16 cellular contexts compared by ENCODE assay signal in genomic region chr6:33592280-33592594, GRCh38. TPM values are rescaled to one million over a fixed set of nuclear protein-coding genes. Genes with fewer than 3 reads are reported as not detected.
DNase-seq lines count a peak whose midpoint lies in the region; ATAC-seq, FAIRE-seq and TF ChIP-seq lines count a peak whose summit lies in the region.
"Had no signal": no experiment of that assay in that cellular context is flagged by ENCODE, and none has a peak within 500 bp of the region (broad histone marks: within the 10 kb centered on the region; RNA-seq: fewer than 3 reads in every experiment).

No MANE protein-coding gene starts in this region.

- no peak overlapping the region for H3K9ac ChIP-seq in IMR-90 (ENCODE audit: low read depth, low read length)
- no peak overlapping the region for H3K9ac ChIP-seq in astrocyte (ENCODE audit: low read length)

- H2BK15ac ChIP-seq in IMR-90 (ENCODE audit: low read depth, low read length): no peak overlapping the region

- H3K56ac ChIP-seq in IMR-90 (ENCODE audit: extremely low read depth, insufficient read depth, low read length): no peak overlapping the region

- BruUV-seq in IMR-90 (replicated peaks; lab: Mats Ljungman, UMichigan): no TSS peak

- FAIRE-seq in astrocyte (lab: Jason Lieb, UNC): no peak
- FAIRE-seq: endothelial cell of umbilical vein had no signal

- ATAC-seq in IMR-90 (ENCODE audit: low read depth) (no peak), GM18505 (IDR thresholded peaks at IDR 0.05; ENCODE audit: unreplicated experiment) (no peak)
- no peak for ATAC-seq in stimulated activated effector memory CD8-positive, alpha-beta T cell treated with anti-CD3 and anti-CD28 coated beads, Interleukin-12 subunit alpha, Interleukin-12 subunit beta, amount 100 ng/mL, for 72 hours
- ATAC-seq: gastroesophageal sphincter, HCT116, PC-3 had no signal

- H4K20me1 ChIP-seq in IMR-90 (ENCODE audit: insufficient read depth, low read length) (no peaks in the 10 kb centered on the region), astrocyte (ENCODE audit: insufficient read depth, low read length) (no peaks in the 10 kb centered on the region)

- H3K36me3 Mint-ChIP-seq in activated naive CD4-positive, alpha-beta T cell treated with anti-CD3 and anti-CD28 coated beads, Interleukin-2, amount 10 ng/mL, durations not matched to agents 7 days and 5 days: no peaks in the 10 kb centered on the region
- H3K36me3 Mint-ChIP-seq in astrocyte (ENCODE audit: low read depth, unreplicated experiment): peaks cover 3% of the 10 kb centered on the region
- H3K36me3 Mint-ChIP-seq in stimulated activated effector memory CD8-positive, alpha-beta T cell treated with anti-CD3 and anti-CD28 coated beads, Interleukin-12 subunit alpha, Interleukin-12 subunit beta, amount 100 ng/mL, for 72 hours: no peaks in the 10 kb centered on the region

- TF ChIP-seq RAD21 in IMR-90 (IDR thresholded peaks at IDR 0.05; ENCODE audit: low read length): no peak

- H2AK5ac ChIP-seq in IMR-90 (ENCODE audit: low read depth, low read length): no peak overlapping the region

- no peaks in the 10 kb centered on the region for H3K9me3 ChIP-seq in IMR-90 (ENCODE audit: control insufficient read depth, insufficient read depth, low read length)
- H3K9me3 ChIP-seq in astrocyte (ENCODE audit: insufficient read depth, low read depth, low read length): no peaks in the 10 kb centered on the region
- H3K9me3 ChIP-seq: gastroesophageal sphincter, stomach had no signal

- H4K91ac ChIP-seq in IMR-90 (ENCODE audit: insufficient read depth, low read depth, low read length): no peak overlapping the region

- no peaks in the 10 kb centered on the region for H3K27me3 ChIP-seq in IMR-90 (ENCODE audit: control insufficient read depth, insufficient read depth, low read length)
- no peaks in the 10 kb centered on the region for H3K27me3 ChIP-seq in astrocyte (ENCODE audit: insufficient read depth, low read length)

- no peak overlapping the region for H4K5ac ChIP-seq in IMR-90 (ENCODE audit: low read depth, low read length)

- peaks cover 15% of the 10 kb centered on the region for H3K4me1 ChIP-seq in IMR-90 (ENCODE audit: control insufficient read depth, insufficient read depth, low read length)
- peaks cover 23% of the 10 kb centered on the region for H3K4me1 ChIP-seq in astrocyte (ENCODE audit: insufficient read depth, low read length)

- H3K4me3 Mint-ChIP-seq in activated naive CD4-positive, alpha-beta T cell treated with anti-CD3 and anti-CD28 coated beads, Interleukin-2, amount 10 ng/mL, durations not matched to agents 7 days and 5 days: peak overlapping the region; percentile 47
- H3K4me3 Mint-ChIP-seq in astrocyte (ENCODE audit: unreplicated experiment): no peak overlapping the region
- peak overlapping the region; percentile 75 for H3K4me3 Mint-ChIP-seq in stimulated activated effector memory CD8-positive, alpha-beta T cell treated with anti-CD3 and anti-CD28 coated beads, Interleukin-12 subunit alpha, Interleukin-12 subunit beta, amount 100 ng/mL, for 72 hours

- H3K79me1 ChIP-seq in IMR-90 (ENCODE audit: low read depth in 1 of 2, low read length in 2 of 2): no peaks in the 10 kb centered on the region

- no peak overlapping the region for H2BK120ac ChIP-seq in IMR-90 (ENCODE audit: low read depth, low read length)

- 92% methylated on average over 5 of the region's 7 CpGs; no CpG with 5 or more reads in 1 of the 2 experiments for WGBS in IMR-90 (ENCODE audit: extremely low coverage in 2 of 2, insufficient read length in 1 of 2), 2 experiments

- TF ChIP-seq CTCF in IMR-90 (conservative IDR thresholded peaks at IDR 0.05; ENCODE audit: low read depth, low read length) (no peak), astrocyte (IDR thresholded peaks at IDR 0.05; ENCODE audit: insufficient read depth, low read depth, low read length) (no peak)

- H2BK5ac ChIP-seq in IMR-90 (ENCODE audit: low read depth, low read length, poor library complexity, severe bottlenecking): peak overlapping the region; percentile 27

- in situ Hi-C loops in IMR-90 (cut with MboI; ENCODE audit: low sequenced_read_pairs): no loop called here

- no peak overlapping the region for H4K8ac ChIP-seq in IMR-90 (ENCODE audit: low read depth in 2 of 2, low read length in 2 of 2)

- H3K36me3 ChIP-seq in IMR-90 (ENCODE audit: control insufficient read depth, insufficient read depth, low read length): no peaks in the 10 kb centered on the region
- H3K36me3 ChIP-seq in astrocyte (ENCODE audit: insufficient read depth, low read length): no peaks in the 10 kb centered on the region
- H3K36me3 ChIP-seq: gastroesophageal sphincter, stomach had no signal

- POLR2A ChIA-PET in IMR-90 (lab: Charles Lee; ENCODE audit: unreplicated experiment): interaction anchor here (0.6 kb wide), 1 partner anchor 138 kb away, joined by 5 read pairs; the partner anchor contains the start of gene ZBTB9

- peak overlapping the region; percentile 63 for H2AFZ ChIP-seq in IMR-90 (replicated peaks; ENCODE audit: low read length, poor library complexity)
- no peak overlapping the region for H2AFZ ChIP-seq in astrocyte (ENCODE audit: low read depth, low read length)

- H3K14ac ChIP-seq in IMR-90 (replicated peaks; ENCODE audit: low read depth, low read length): no peak overlapping the region

- no peak overlapping the region for H3K27ac Mint-ChIP-seq in activated naive CD4-positive, alpha-beta T cell treated with anti-CD3 and anti-CD28 coated beads, Interleukin-2, amount 10 ng/mL, durations not matched to agents 7 days and 5 days
- peak overlapping the region; percentile 4 for H3K27ac Mint-ChIP-seq in astrocyte (ENCODE audit: unreplicated experiment)
- peak overlapping the region; percentile 20 for H3K27ac Mint-ChIP-seq in stimulated activated effector memory CD8-positive, alpha-beta T cell treated with anti-CD3 and anti-CD28 coated beads, Interleukin-12 subunit alpha, Interleukin-12 subunit beta, amount 100 ng/mL, for 72 hours

- intact Hi-C loops in IMR-90 (cut with micrococcal nuclease): no loop called here

- H3K27me3 Mint-ChIP-seq in activated naive CD4-positive, alpha-beta T cell treated with anti-CD3 and anti-CD28 coated beads, Interleukin-2, amount 10 ng/mL, durations not matched to agents 7 days and 5 days: peaks cover 17% of the 10 kb centered on the region
- peaks cover 6% of the 10 kb centered on the region for H3K27me3 Mint-ChIP-seq in astrocyte (ENCODE audit: low read depth, unreplicated experiment)

- peaks cover 14% of the 10 kb centered on the region for H3K9me1 ChIP-seq in IMR-90 (ENCODE audit: insufficient read depth, low read length)

- H3K4ac ChIP-seq in IMR-90 (ENCODE audit: low read depth, low read length): no peak overlapping the region

- H3K79me2 ChIP-seq in astrocyte (ENCODE audit: insufficient read depth, low read length): no peaks in the 10 kb centered on the region

- CTCF ChIA-PET in activated naive CD4-positive, alpha-beta T cell treated with anti-CD3 and anti-CD28 coated beads, Interleukin-2, amount 10 ng/mL, durations not matched to agents 7 days and 5 days (lab: Charles Lee): interaction anchor here (0.9 to 3.0 kb wide), 4 partner anchors 15 to 119 kb away, joined by 3 to 13 read pairs (median 4); no protein-coding TSS in a partner anchor
- CTCF ChIA-PET in IMR-90 (lab: Yijun Ruan, JAX): no interaction called here

- no peak overlapping the region for H3K23ac ChIP-seq in IMR-90 (ENCODE audit: low read depth, low read length)

- TF ChIP-seq POLR2A in IMR-90 (IDR thresholded peaks at IDR 0.05; ENCODE audit: low read depth, low read length) (no peak), GM18505 (IDR thresholded peaks at IDR 0.05; ENCODE audit: borderline replicate concordance, extremely low read depth, insufficient read depth, insufficient read length) (no peak)

- H3K4me2 ChIP-seq in IMR-90 (ENCODE audit: low read depth, low read length) (no peak overlapping the region), astrocyte (ENCODE audit: low read length) (peak overlapping the region; percentile 71)

- peak overlapping the region; percentile 65 for H2AK9ac ChIP-seq in IMR-90 (replicated peaks; ENCODE audit: low read depth, low read length, poor library complexity)

- no peaks in the 10 kb centered on the region for H3K9me3 Mint-ChIP-seq in activated naive CD4-positive, alpha-beta T cell treated with anti-CD3 and anti-CD28 coated beads, Interleukin-2, amount 10 ng/mL, durations not matched to agents 7 days and 5 days
- no peaks in the 10 kb centered on the region for H3K9me3 Mint-ChIP-seq in astrocyte (ENCODE audit: unreplicated experiment)
- H3K9me3 Mint-ChIP-seq in stimulated activated effector memory CD8-positive, alpha-beta T cell treated with anti-CD3 and anti-CD28 coated beads, Interleukin-12 subunit alpha, Interleukin-12 subunit beta, amount 100 ng/mL, for 72 hours: no peaks in the 10 kb centered on the region

- peaks cover 34% of the 10 kb centered on the region for H3K4me1 Mint-ChIP-seq in activated naive CD4-positive, alpha-beta T cell treated with anti-CD3 and anti-CD28 coated beads, Interleukin-2, amount 10 ng/mL, durations not matched to agents 7 days and 5 days
- peaks cover 10% of the 10 kb centered on the region for H3K4me1 Mint-ChIP-seq in astrocyte (ENCODE audit: low read depth, unreplicated experiment)
- H3K4me1 Mint-ChIP-seq in stimulated activated effector memory CD8-positive, alpha-beta T cell treated with anti-CD3 and anti-CD28 coated beads, Interleukin-12 subunit alpha, Interleukin-12 subunit beta, amount 100 ng/mL, for 72 hours: peaks cover 56% of the 10 kb centered on the region

- no peak overlapping the region for H3K18ac ChIP-seq in IMR-90 (ENCODE audit: low read depth, low read length)

- no peak for DNase-seq in activated naive CD4-positive, alpha-beta T cell treated with anti-CD3 and anti-CD28 coated beads, Interleukin-2, amount 10 ng/mL, durations not matched to agents 7 days and 5 days
- no peak for DNase-seq in activated naive CD4-positive, alpha-beta T cell (lab: John Stamatoyannopoulos, UW)
- no peak for DNase-seq in IMR-90
- DNase-seq in astrocyte (ENCODE audit: low read depth): no peak
- DNase-seq in stimulated activated effector memory CD8-positive, alpha-beta T cell treated with anti-CD3 and anti-CD28 coated beads, Interleukin-12 subunit alpha, Interleukin-12 subunit beta, amount 100 ng/mL, for 72 hours (ENCODE audit: low spot score in 2 of 2): no peak
- no peak for DNase-seq in activated CD4-positive, CD25-positive, alpha-beta regulatory T cell treated with anti-CD3 and anti-CD28 coated beads, Interleukin-2, amount 50 U/mL, for 72 hours
- no peak for DNase-seq in hippocampal formation (lab: John Stamatoyannopoulos, UW)
- DNase-seq: mammary epithelial cell, NCI-H1105 treated with DMSO at 0.1 percent for 48 hours, NCI-H446, PC-3 had no signal

- H2BK20ac ChIP-seq in IMR-90 (ENCODE audit: low read depth, low read length): no peak overlapping the region

- H3K27ac ChIP-seq in IMR-90 (ENCODE audit: insufficient read depth, low read length): no peak overlapping the region
- no peak overlapping the region for H3K27ac ChIP-seq in astrocyte (ENCODE audit: low read depth, low read length)

- H3K4me3 ChIP-seq in IMR-90 (ENCODE audit: insufficient read depth, low read depth, low read length) (no peak overlapping the region), astrocyte (ENCODE audit: insufficient read depth, low read depth, low read length) (no peak overlapping the region)

- dilution Hi-C loops in IMR-90 (cut with HindIII; ENCODE audit: low sequenced_read_pairs, unreplicated experiment): no loop called here

RNA-seq across cellular contexts. Expression of gene BAK1, which starts 12.2 kb away (rescaled TPM):
- total RNA-seq in IMR-90 (2012; rRNA removed) (12.0 and 12.5 TPM in 2 replicates), astrocyte (49.4 and 54.8 TPM in 2 replicates)
- 18.2 and 19.0 TPM in 2 replicates for polyA plus RNA-seq in IMR-90 (2012; rRNA removed)
- polyA plus RNA-seq in IMR-90 (2012; cell fraction: cytosol; rRNA removed): 10.5 and 18.3 TPM in 2 replicates
- polyA plus RNA-seq in IMR-90 (2012; cell fraction: nucleus; rRNA removed; ENCODE audit: low replicate concordance): 14.4 and 24.2 TPM in 2 replicates

RNA-seq across cellular contexts. Expression of gene ITPR3, which starts 28.9 kb away (rescaled TPM):
- total RNA-seq in IMR-90 (2012; rRNA removed) (1.6 and 1.7 TPM in 2 replicates), astrocyte (17.7 and 21.3 TPM in 2 replicates)
- polyA plus RNA-seq in IMR-90 (2012; rRNA removed): 3.7 and 4.1 TPM in 2 replicates
- 1.3 and 3.6 TPM in 2 replicates for polyA plus RNA-seq in IMR-90 (2012; cell fraction: cytosol; rRNA removed)
- polyA plus RNA-seq in IMR-90 (2012; cell fraction: nucleus; rRNA removed; ENCODE audit: low replicate concordance): 20.9 and 27.8 TPM in 2 replicates
